20 cellular contexts compared by ENCODE assay signal in the genomic region with DNA sequence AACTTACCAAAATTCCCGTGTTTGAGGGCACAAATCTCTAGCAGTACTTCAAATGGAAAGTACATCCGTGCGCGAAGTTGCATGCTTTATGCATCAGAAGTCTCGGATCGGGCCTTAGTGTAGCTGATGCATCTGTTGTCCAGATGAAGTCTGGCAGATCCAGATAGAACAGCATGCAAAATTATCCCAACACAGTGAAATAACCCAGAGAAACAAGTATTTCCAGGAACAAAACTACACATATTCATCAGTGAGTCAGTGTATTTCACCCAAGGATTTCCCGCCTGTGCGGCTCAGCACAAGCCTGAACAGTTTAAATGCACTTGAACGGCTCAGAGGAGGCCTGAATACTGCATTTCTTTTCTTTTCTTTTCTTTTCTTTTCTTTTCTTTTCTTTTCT. TPM values are rescaled to one million over a fixed set of nuclear protein-coding genes. Genes with fewer than 3 reads are reported as not detected.
DNase-seq lines count a peak whose midpoint lies in the region; TF ChIP-seq lines count a peak whose summit lies in the region.
"Had no signal": no experiment of that assay in that cellular context is flagged by ENCODE, and none has a peak within 500 bp of the region (broad histone marks: within the 10 kb centered on the region; RNA-seq: fewer than 3 reads in every experiment).

No MANE protein-coding gene starts in this region.

- CTCF ChIA-PET in BJ (lab: Yijun Ruan, JAX), result interaction anchor here (0.9 kb wide), 1 partner anchor 9 kb away, joined by 3 read pairs; no protein-coding TSS in a partner anchor

- peak overlapping the region; percentile 38 for H2AFZ ChIP-seq in ACC112 (ENCODE audit: low read length, unreplicated experiment)

- no peak overlapping the region for H3K4me3 ChIP-seq in ACC112 (ENCODE audit: low read depth, low read length)
- H3K4me3 ChIP-seq in BJ (ENCODE audit: low read depth, low read length), result peak overlapping the region; percentile 15
- H3K4me3 ChIP-seq in SJSA1, result no peak overlapping the region
- H3K4me3 ChIP-seq: heart left ventricle had no signal

- H3K36me3 ChIP-seq in ACC112 (ENCODE audit: insufficient read depth, low read length) (no peaks in the 10 kb centered on the region), BJ (ENCODE audit: control insufficient read depth, insufficient read depth, low read length) (no peaks in the 10 kb centered on the region), SJSA1 (no peaks in the 10 kb centered on the region)
- H3K36me3 ChIP-seq: heart left ventricle, upper lobe of left lung had no signal

- H3K9me3 ChIP-seq in SJSA1 (replicated peaks), result no peaks in the 10 kb centered on the region
- H3K9me3 ChIP-seq: heart left ventricle, upper lobe of left lung had no signal

- DNase-seq in BJ (ENCODE audit: low read depth) (peak; percentile 88), SJSA1 (ENCODE audit: low read depth in 1 of 2, low spot score in 2 of 2) (no peak), fibroblast of peridontal ligament (ENCODE audit: extremely low read depth) (peak; percentile 28), NK-92 (lab: John Stamatoyannopoulos, UW; ENCODE audit: unreplicated experiment) (no peak), UCSD-AML1 (lab: John Stamatoyannopoulos, UW; ENCODE audit: unreplicated experiment) (no peak), hippocampal formation (lab: John Stamatoyannopoulos, UW) (no peak), activated gamma-delta T cell treated with Interleukin-2 at 50 U/mL for 16 hours (no peak)
- DNase-seq: activated effector memory CD4-positive, alpha-beta T cell treated with Interleukin-2 at 50 U/mL for 16 hours; CD4-positive, alpha-beta T cell; endodermal cell; heart left ventricle; KG1; left colon; NCI-H146; NCI-H526 treated with DMSO at 0.1 percent for 48 hours had no signal

- H3K79me2 ChIP-seq in ACC112 (ENCODE audit: control insufficient read depth, insufficient read depth, low read length, unreplicated experiment), result no peaks in the 10 kb centered on the region

- H3K27me3 ChIP-seq in ACC112 (ENCODE audit: insufficient read depth, low read length) (no peaks in the 10 kb centered on the region), BJ (ENCODE audit: control insufficient read depth, insufficient read depth, low read length) (no peaks in the 10 kb centered on the region), SJSA1 (replicated peaks) (no peaks in the 10 kb centered on the region)
- H3K27me3 ChIP-seq: upper lobe of left lung had no signal

- TF ChIP-seq CTCF in BJ (IDR thresholded peaks at IDR 0.05; ENCODE audit: insufficient read depth, low read depth, low read length), result no peak

- H3K27ac ChIP-seq in ACC112 (ENCODE audit: low read depth, low read length), result peak overlapping the region; percentile 80
- peak overlapping the region; percentile 21; the same call in 1 of the 2 replicates for H3K27ac ChIP-seq in SJSA1
- H3K27ac ChIP-seq: heart left ventricle, upper lobe of left lung had no signal

- peaks cover 23% of the 10 kb centered on the region for H3K4me1 ChIP-seq in ACC112 (ENCODE audit: control insufficient read depth, insufficient read depth, low read length, unreplicated experiment)
- peaks cover 13% of the 10 kb centered on the region for H3K4me1 ChIP-seq in SJSA1 (replicated peaks)
- H3K4me1 ChIP-seq: upper lobe of left lung had no signal

- POLR2A ChIA-PET in BJ (lab: Charles Lee), result no interaction called here

RNA-seq across cellular contexts. Expression of gene CLDN24, which starts 27.4 kb away (rescaled TPM):
- polyA plus RNA-seq in BJ (2011; rRNA removed), result not detected in 2 replicates
- not detected in 2 replicates for polyA minus RNA-seq in BJ (2011; rRNA and poly(A)+ RNA removed)
- not detected in 2 replicates for total RNA-seq in SJSA1 (2014; rRNA removed; shearing (Covaris generic))
- total RNA-seq: CD4-positive, alpha-beta T cell; endodermal cell; G401; heart left ventricle; left colon; myocyte; pulmonary artery endothelial cell; upper lobe of left lung had no signal
- polyA plus RNA-seq: heart left ventricle had no signal

RNA-seq across cellular contexts. Expression of gene CLDN22, which starts 29.6 kb away (rescaled TPM):
- 0.06 and 0.07 TPM in 2 replicates for polyA plus RNA-seq in BJ (2011; rRNA removed)
- not detected in 2 replicates for polyA minus RNA-seq in BJ (2011; rRNA and poly(A)+ RNA removed)
- total RNA-seq in SJSA1 (2014; rRNA removed; shearing (Covaris generic)), result not detected in 2 replicates
- total RNA-seq: CD4-positive, alpha-beta T cell; G401; heart left ventricle; left colon; myocyte; pulmonary artery endothelial cell had no signal
- polyA plus RNA-seq: heart left ventricle had no signal

Comparison
In these comparisons a context has a peak if more than half of its experiments do, and no peak if none do; other contexts are left out.
1. DNase-seq: peak in BJ (single experiment) and fibroblast of peridontal ligament (single experiment); none in SJSA1 (0 of 2), NK-92 (single experiment), UCSD-AML1 (single experiment), hippocampal formation (0 of 2) and activated gamma-delta T cell treated with Interleukin-2 at 50 U/mL for 16 hours (single experiment).